ENCODE assay signal across 30 cellular contexts in genomic region chr1:85616011-85616705, GRCh38. TPM values are rescaled to one million over a fixed set of nuclear protein-coding genes. Genes with fewer than 3 reads are reported as not detected.
DNase-seq lines count a peak whose midpoint lies in the region; ATAC-seq and TF ChIP-seq lines count a peak whose summit lies in the region.
"Had no signal": no experiment of that assay in that cellular context is flagged by ENCODE, and none has a peak within 500 bp of the region (broad histone marks: within the 10 kb centered on the region; RNA-seq: fewer than 3 reads in every experiment).

No MANE protein-coding gene starts in this region.

- no peak overlapping the region for H3K4me3 Mint-ChIP-seq in activated CD4-positive, alpha-beta T cell treated with anti-CD3 and anti-CD28 coated beads, Interleukin-2, amount 10 ng/mL, durations not matched to agents 7 days and 5 days
- H3K4me3 Mint-ChIP-seq: activated CD4-positive, alpha-beta T cell treated with anti-CD3 and anti-CD28 coated beads, Interleukin-2, amount 10 ng/mL, durations not matched to agents 24 days and 14 days; activated naive CD8-positive, alpha-beta T cell treated with anti-CD3 and anti-CD28 coated beads, Interleukin-2, amount 10 ng/mL, durations not matched to agents 7 days and 5 days; activated T-cell treated with anti-CD3 and anti-CD28 coated beads, Interleukin-2, amount 50 U/mL, for 4 hours; dendritic cell treated with granulocyte-macrophage colony-stimulating factor and Interleukin-4, amounts not matched to agents 40 ng/mL and 50 ng/mL, for 4 days; neural crest cell; stimulated activated effector memory CD8-positive, alpha-beta T cell treated with anti-CD3 and anti-CD28 coated beads, Interleukin-12 subunit alpha, Interleukin-12 subunit beta, amount 100 ng/mL, for 72 hours; WTC11 had no signal

- CTCF ChIA-PET in activated CD4-positive, alpha-beta T cell treated with anti-CD3 and anti-CD28 coated beads, Interleukin-2, amount 10 ng/mL, durations not matched to agents 7 days and 5 days (lab: Charles Lee): no interaction called here

- peaks cover 12% of the 10 kb centered on the region for H3K9me3 Mint-ChIP-seq in activated CD4-positive, alpha-beta T cell treated with anti-CD3 and anti-CD28 coated beads, Interleukin-2, amount 10 ng/mL, durations not matched to agents 7 days and 5 days

- H3K27me3 Mint-ChIP-seq in activated CD4-positive, alpha-beta T cell treated with anti-CD3 and anti-CD28 coated beads, Interleukin-2, amount 10 ng/mL, durations not matched to agents 7 days and 5 days: no peaks in the 10 kb centered on the region
- H3K27me3 Mint-ChIP-seq: activated naive CD8-positive, alpha-beta T cell treated with anti-CD3 and anti-CD28 coated beads, Interleukin-2, amount 10 ng/mL, durations not matched to agents 7 days and 5 days had no signal

- TF ChIP-seq CTCF in choroid plexus epithelial cell (conservative IDR thresholded peaks at IDR 0.05; ENCODE audit: low read depth, low read length): no peak

- POLR2A ChIA-PET in activated CD4-positive, alpha-beta T cell treated with anti-CD3 and anti-CD28 coated beads, Interleukin-2, amount 10 ng/mL, durations not matched to agents 7 days and 5 days (lab: Charles Lee): no interaction called here

- H3K4me3 ChIP-seq in choroid plexus epithelial cell (ENCODE audit: low read depth, low read length): peak overlapping the region; percentile 3
- H3K4me3 ChIP-seq: esophagus squamous epithelium, GM12878, left lung, SJCRH30, suprapubic skin had no signal

- DNase-seq in left cardiac atrium: peak; percentile 27
- DNase-seq in Right ventricle myocardium superior: no peak
- DNase-seq in choroid plexus epithelial cell (ENCODE audit: low read depth): no peak
- DNase-seq in left kidney (ENCODE audit: low read depth, low spot score): peak; percentile 73
- no peak for DNase-seq in stimulated activated naive CD8-positive, alpha-beta T cell treated with anti-CD3 and anti-CD28 coated beads, Interleukin-15, Interleukin-2, amounts not matched to agents 100 U/mL and 50 U/mL, for 24 hours
- no peak for DNase-seq in activated CD4-positive, alpha-beta T cell treated with anti-CD3 and anti-CD28 coated beads, Interleukin-2, amount 10 ng/mL, durations not matched to agents 7 days and 5 days
- DNase-seq in RKO (ENCODE audit: low spot score): no peak
- DNase-seq: activated CD4-positive, alpha-beta T cell treated with anti-CD3 and anti-CD28 coated beads, Interleukin-2, amount 10 ng/mL, durations not matched to agents 24 days and 14 days; activated gamma-delta T cell treated with Interleukin-2 at 50 U/mL for 16 hours; activated naive CD8-positive, alpha-beta T cell treated with anti-CD3 and anti-CD28 coated beads, Interleukin-2, amount 10 ng/mL, durations not matched to agents 7 days and 5 days; activated T-cell treated with anti-CD3 and anti-CD28 coated beads, Interleukin-2, amount 50 U/mL, for 4 hours; C1 segment of cervical spinal cord; central memory CD4-positive, alpha-beta T cell; DMS153; esophagus squamous epithelium; HCEC 1CT; NCI-H1694; NCI-H446; NCI-H774; SJCRH30; stimulated activated CD4-positive, alpha-beta T cell treated with anti-CD3 and anti-CD28 coated beads, Interleukin-15, amount 100 ng/mL, for 24 hours; T-helper 9 cell had no signal

- ATAC-seq in left cardiac atrium (no peak), Right ventricle myocardium superior (ENCODE audit: poor library complexity) (no peak), HG03354 (IDR thresholded peaks at IDR 0.05; ENCODE audit: poor library complexity, severe bottlenecking, unreplicated experiment) (no peak)
- peak; percentile 23 for ATAC-seq in stimulated activated naive CD8-positive, alpha-beta T cell treated with anti-CD3 and anti-CD28 coated beads, Interleukin-15, Interleukin-2, amounts not matched to agents 100 U/mL and 50 U/mL, for 24 hours
- ATAC-seq: activated T-cell treated with anti-CD3 and anti-CD28 coated beads, Interleukin-2, amount 50 U/mL, for 4 hours; GM12878; left lung; stimulated activated effector memory CD8-positive, alpha-beta T cell treated with anti-CD3 and anti-CD28 coated beads, Interleukin-12 subunit alpha, Interleukin-12 subunit beta, amount 100 ng/mL, for 72 hours; WTC11 had no signal

- H3K36me3 Mint-ChIP-seq in activated CD4-positive, alpha-beta T cell treated with anti-CD3 and anti-CD28 coated beads, Interleukin-2, amount 10 ng/mL, durations not matched to agents 7 days and 5 days (ENCODE audit: low read depth): peaks cover 8% of the 10 kb centered on the region
- H3K36me3 Mint-ChIP-seq: stimulated activated effector memory CD8-positive, alpha-beta T cell treated with anti-CD3 and anti-CD28 coated beads, Interleukin-12 subunit alpha, Interleukin-12 subunit beta, amount 100 ng/mL, for 72 hours had no signal

- intact Hi-C loops in left cardiac atrium (cut with DNase I): no loop called here
- intact Hi-C loops in Right ventricle myocardium superior (cut with DNase I): no loop called here

- no peaks in the 10 kb centered on the region for H3K4me1 Mint-ChIP-seq in activated CD4-positive, alpha-beta T cell treated with anti-CD3 and anti-CD28 coated beads, Interleukin-2, amount 10 ng/mL, durations not matched to agents 7 days and 5 days
- H3K4me1 Mint-ChIP-seq: activated CD4-positive, alpha-beta T cell treated with anti-CD3 and anti-CD28 coated beads, Interleukin-2, amount 10 ng/mL, durations not matched to agents 24 days and 14 days; activated naive CD8-positive, alpha-beta T cell treated with anti-CD3 and anti-CD28 coated beads, Interleukin-2, amount 10 ng/mL, durations not matched to agents 7 days and 5 days; neural crest cell; stimulated activated effector memory CD8-positive, alpha-beta T cell treated with anti-CD3 and anti-CD28 coated beads, Interleukin-12 subunit alpha, Interleukin-12 subunit beta, amount 100 ng/mL, for 72 hours had no signal

- H3K27ac Mint-ChIP-seq in activated CD4-positive, alpha-beta T cell treated with anti-CD3 and anti-CD28 coated beads, Interleukin-2, amount 10 ng/mL, durations not matched to agents 7 days and 5 days: no peak overlapping the region
- H3K27ac Mint-ChIP-seq: activated CD4-positive, alpha-beta T cell treated with anti-CD3 and anti-CD28 coated beads, Interleukin-2, amount 10 ng/mL, durations not matched to agents 24 days and 14 days; activated naive CD8-positive, alpha-beta T cell treated with anti-CD3 and anti-CD28 coated beads, Interleukin-2, amount 10 ng/mL, durations not matched to agents 7 days and 5 days; dendritic cell treated with granulocyte-macrophage colony-stimulating factor and Interleukin-4, amounts not matched to agents 40 ng/mL and 50 ng/mL, for 4 days; stimulated activated effector memory CD8-positive, alpha-beta T cell treated with anti-CD3 and anti-CD28 coated beads, Interleukin-12 subunit alpha, Interleukin-12 subunit beta, amount 100 ng/mL, for 72 hours; WTC11 had no signal

RNA-seq across cellular contexts. Expression of gene CCN1, which starts 35.6 kb away (rescaled TPM):
- total RNA-seq in left cardiac atrium (100 to 1,000 TPM in 1 of 2 donors, 10 to 100 TPM in 1; 98.4 to 140 TPM), Right ventricle myocardium superior (29.4 TPM)
- not detected for total RNA-seq in activated CD4-positive, alpha-beta T cell treated with anti-CD3 and anti-CD28 coated beads, Interleukin-2, amount 10 ng/mL, durations not matched to agents 7 days and 5 days
- total RNA-seq: activated naive CD8-positive, alpha-beta T cell treated with anti-CD3 and anti-CD28 coated beads, Interleukin-2, amount 10 ng/mL, durations not matched to agents 7 days and 5 days had no signal

Comparison
In these comparisons a context has a peak if more than half of its experiments do, and no peak if none do; other contexts are left out.
1. DNase-seq: peak in left cardiac atrium (single experiment) and left kidney (single experiment); none in Right ventricle myocardium superior (single experiment), choroid plexus epithelial cell (single experiment), stimulated activated naive CD8-positive, alpha-beta T cell treated with anti-CD3 and anti-CD28 coated beads, Interleukin-15, Interleukin-2, amounts not matched to agents 100 U/mL and 50 U/mL, for 24 hours (single experiment), activated CD4-positive, alpha-beta T cell treated with anti-CD3 and anti-CD28 coated beads, Interleukin-2, amount 10 ng/mL, durations not matched to agents 7 days and 5 days (single experiment) and RKO (single experiment).
2. RNA of gene CCN1, which starts 35.6 kb away (total RNA-seq): 98.4 to 140 TPM in left cardiac atrium and 29.4 TPM in Right ventricle myocardium superior (single experiment); not detected in activated CD4-positive, alpha-beta T cell treated with anti-CD3 and anti-CD28 coated beads, Interleukin-2, amount 10 ng/mL, durations not matched to agents 7 days and 5 days; every median in the first group is over 10 times any median in the second.